Comparison of ENCODE assay signal across 18 cellular contexts in the genomic region with DNA sequence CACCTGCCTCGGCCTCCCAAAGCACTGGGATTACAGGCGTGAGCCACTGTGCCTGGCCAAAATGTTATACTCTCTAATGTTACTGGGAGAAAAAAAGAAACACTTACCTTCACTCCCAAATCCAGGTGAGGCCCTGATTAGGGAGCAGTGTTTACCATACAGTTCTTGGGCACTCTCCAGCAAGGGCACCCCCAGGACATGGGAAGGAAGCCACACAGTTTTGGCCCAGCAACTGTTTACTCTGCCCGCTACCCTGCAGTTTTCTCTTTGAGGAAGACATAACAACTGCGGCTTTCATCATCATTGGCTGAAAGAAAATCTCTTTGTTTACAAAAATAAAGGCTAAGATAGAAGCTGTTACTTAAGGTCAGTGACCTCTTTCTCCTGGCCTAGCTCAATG.
DNase-seq lines count a peak whose midpoint lies in the region; ATAC-seq and TF ChIP-seq lines count a peak whose summit lies in the region.
"Had no signal": no experiment of that assay in that cellular context is flagged by ENCODE, and none has a peak within 500 bp of the region (broad histone marks: within the 10 kb centered on the region; RNA-seq: fewer than 3 reads in every experiment).

No MANE protein-coding gene starts in this region.

- H3K4me1 ChIP-seq in stomach (peaks cover 0 to 15% (median 8%) of the 10 kb centered on the region in 4 donors), tibial artery (peaks cover 0 to 4% (median 0%) of the 10 kb centered on the region in 4 donors)

- no peaks in the 10 kb centered on the region for H3K9me3 ChIP-seq in stomach
- H3K9me3 ChIP-seq in tibial artery: no peaks in the 10 kb centered on the region

- H3K4me3 ChIP-seq in fibroblast of villous mesenchyme (ENCODE audit: low read depth, low read length) (no peak overlapping the region), stomach (no peak overlapping the region), tibial artery (no peak overlapping the region)
- H3K4me3 ChIP-seq: PC-9 had no signal

- DNase-seq in NCI-H345 (lab: John Stamatoyannopoulos, UW): peak; percentile 24
- no peak for DNase-seq in NCI-H345 treated with DMSO at 0.1 percent for 48 hours (lab: John Stamatoyannopoulos, UW; ENCODE audit: unreplicated experiment)
- peak; percentile 37 for DNase-seq in NCI-H2081 treated with DMSO at 0.1 percent for 48 hours (lab: John Stamatoyannopoulos, UW)
- DNase-seq in fibroblast of villous mesenchyme (ENCODE audit: low read depth): peak; percentile 3
- peak; percentile 78 for DNase-seq in stomach
- DNase-seq in tibial artery: no peak
- no peak for DNase-seq in HEK293T (ENCODE audit: extremely low spot score)
- DNase-seq: 8988T; CD4-positive, CD25-positive, alpha-beta regulatory T cell; DMS153; GF-D8; HCEC 1CT; NCI-H1417; NCI-H187; NCI-H446 treated with DMSO at 0.1 percent for 48 hours; NCI-H82; PC-9 had no signal

- WGBS in stomach, 5 donors: 28 to 47% (median 40%) methylated on average over 4 of the region's 4 CpGs

- CTCF ChIA-PET in HEK293T (lab: Yijun Ruan, JAX): no interaction called here

- intact Hi-C loops in stomach (cut with DNase I; ENCODE audit: low total_unique reads) (no loop called here), tibial artery (cut with DNase I; ENCODE audit: low total_unique reads) (no loop called here)

- TF ChIP-seq CTCF in fibroblast of villous mesenchyme (IDR thresholded peaks at IDR 0.05; ENCODE audit: insufficient read depth, low read depth, low read length) (no peak), stomach (IDR thresholded peaks at IDR 0.05) (no peak), tibial artery (IDR thresholded peaks at IDR 0.05) (no peak)

- TF ChIP-seq EP300 in stomach (IDR thresholded peaks at IDR 0.05): no peak

- H3K27me3 ChIP-seq in stomach (no peaks in the 10 kb centered on the region), tibial artery (no peaks in the 10 kb centered on the region)

- H3K27ac ChIP-seq in stomach (peak overlapping the region in 2 of 5 donors; percentile 7 to 22), tibial artery (no peak overlapping the region)
- H3K27ac ChIP-seq: PC-9 had no signal

- H3K36me3 ChIP-seq in stomach: no peaks in the 10 kb centered on the region
- no peaks in the 10 kb centered on the region for H3K36me3 ChIP-seq in tibial artery

- POLR2A ChIA-PET in HEK293T (lab: Yijun Ruan, JAX): no interaction called here

- no peak for TF ChIP-seq POLR2A in stomach (IDR thresholded peaks at IDR 0.05)

- ATAC-seq in HG03039 (IDR thresholded peaks at IDR 0.05; ENCODE audit: unreplicated experiment): no peak

TF ChIP-seq in HEK293T, 16 proteins besides CTCF, POLR2A, EP300 and RAD21:
- no peak for TF ChIP-seq PKNOX1 (IDR thresholded peaks at IDR 0.05)
- TF ChIP-seq L3MBTL2 (conservative IDR thresholded peaks at IDR 0.05): no peak
- no peak for TF ChIP-seq TARDBP (IDR thresholded peaks at IDR 0.05)
- no peak for TF ChIP-seq ELF4 (IDR thresholded peaks at IDR 0.05)
- TF ChIP-seq NFRKB (IDR thresholded peaks at IDR 0.05): no peak
- TF ChIP-seq CTBP1 (IDR thresholded peaks at IDR 0.05; ENCODE audit: borderline replicate concordance): no peak
- no peak for TF ChIP-seq LEF1 (IDR thresholded peaks at IDR 0.05; ENCODE audit: borderline replicate concordance)
- TF ChIP-seq FOXM1 (IDR thresholded peaks at IDR 0.05; ENCODE audit: borderline replicate concordance): no peak
- TF ChIP-seq SUZ12 (IDR thresholded peaks at IDR 0.05): no peak
- TF ChIP-seq ARNT (IDR thresholded peaks at IDR 0.05): no peak
- no peak for TF ChIP-seq ZNF384 (IDR thresholded peaks at IDR 0.05)
- TF ChIP-seq HDGF (IDR thresholded peaks at IDR 0.05; ENCODE audit: borderline replicate concordance): no peak
- no peak for TF ChIP-seq SP1 (IDR thresholded peaks at IDR 0.05)
- TF ChIP-seq FOXK2 (IDR thresholded peaks at IDR 0.05): no peak
- no peak for TF ChIP-seq FOXA1 (IDR thresholded peaks at IDR 0.05)
- TF ChIP-seq BHLHE40 (IDR thresholded peaks at IDR 0.05; ENCODE audit: borderline replicate concordance): no peak

Comparison
In these comparisons a context has a peak if more than half of its experiments do, and no peak if none do; other contexts are left out.
1. DNase-seq: peak in NCI-H345 (single experiment), NCI-H2081 treated with DMSO at 0.1 percent for 48 hours (single experiment), fibroblast of villous mesenchyme (single experiment) and stomach (single experiment); none in NCI-H345 treated with DMSO at 0.1 percent for 48 hours (single experiment), tibial artery (0 of 2) and HEK293T (single experiment).